In genomic region chr4:185183622-185184281, GRCh38 we compare ENCODE assay signal across 8 cellular contexts. TPM values are rescaled to one million over a fixed set of nuclear protein-coding genes. Genes with fewer than 3 reads are reported as not detected.
A peak's percentile ranks its signal among the peaks of the same experiment; 100 is the strongest.
DNase-seq lines count a peak whose midpoint lies in the region; ATAC-seq, FAIRE-seq and TF ChIP-seq lines count a peak whose summit lies in the region.

No MANE protein-coding gene starts in this region.

- ATAC-seq in HG02870 (IDR thresholded peaks at IDR 0.05; ENCODE audit: unreplicated experiment) (peak; percentile 49), GM19452 (IDR thresholded peaks at IDR 0.05; ENCODE audit: unreplicated experiment) (no peak)

- intact Hi-C loops in breast epithelium (cut with DNase I; ENCODE audit: low total_unique reads) = loop anchor here (5.0 kb wide), 1 partner anchor 41 kb away; the partner anchor contains the start of gene SLC25A4

- no peak for TF ChIP-seq POLR2A in breast epithelium (IDR thresholded peaks at IDR 0.05)

- TF ChIP-seq CTCF in VCaP (conservative IDR thresholded peaks at IDR 0.05) (peak; percentile 95), breast epithelium (IDR thresholded peaks at IDR 0.05) (peak in 2 of 3 donors; percentile 65 to 72)

- no peak overlapping the region for H3K4me3 ChIP-seq in breast epithelium

- no peaks in the 10 kb centered on the region for H3K36me3 ChIP-seq in breast epithelium

- H3K4me1 ChIP-seq in breast epithelium = no peaks in the 10 kb centered on the region

- no peaks in the 10 kb centered on the region for H3K27me3 ChIP-seq in breast epithelium

- H3K9me3 ChIP-seq in breast epithelium = no peaks in the 10 kb centered on the region

- peak; percentile 97 for FAIRE-seq in islet of Langerhans (lab: Jason Lieb, UNC)

- H3K27ac ChIP-seq in VCaP (peak overlapping the region; percentile 14), breast epithelium (peak overlapping the region in 1 of 2 donors; percentile 10)

- DNase-seq in DMS53 treated with DMSO at 0.1 percent for 48 hours (lab: John Stamatoyannopoulos, UW; ENCODE audit: unreplicated experiment) = peak; percentile 54
- DNase-seq in NCI-H2171 treated with DMSO at 0.1 percent for 48 hours (lab: John Stamatoyannopoulos, UW) = peak; percentile 79
- peak; percentile 71 for DNase-seq in breast epithelium (ENCODE audit: low spot score in 2 of 2)
- DNase-seq in stimulated activated CD4-positive, alpha-beta T cell treated with anti-CD3 and anti-CD28 coated beads, Interleukin-15, amount 100 ng/mL, for 48 hours (ENCODE audit: low read depth in 2 of 2) = peak; percentile 52 to 68

RNA-seq across cellular contexts. Expression of gene CFAP97, which starts 20.0 kb away (rescaled TPM):
- total RNA-seq in breast epithelium = 10 to 100 TPM; 36.6 to 42.4 (median 38.0) TPM

RNA-seq across cellular contexts. Expression of gene SNX25, which starts 25.6 kb away (rescaled TPM):
- 10 to 100 TPM; 16.8 to 30.1 (median 29.8) TPM for total RNA-seq in breast epithelium

RNA-seq across cellular contexts. Expression of gene SLC25A4, which starts 40.7 kb away (rescaled TPM):
- 10 to 100 TPM; 15.2 to 21.4 (median 19.3) TPM for total RNA-seq in breast epithelium
